In the genomic region with DNA sequence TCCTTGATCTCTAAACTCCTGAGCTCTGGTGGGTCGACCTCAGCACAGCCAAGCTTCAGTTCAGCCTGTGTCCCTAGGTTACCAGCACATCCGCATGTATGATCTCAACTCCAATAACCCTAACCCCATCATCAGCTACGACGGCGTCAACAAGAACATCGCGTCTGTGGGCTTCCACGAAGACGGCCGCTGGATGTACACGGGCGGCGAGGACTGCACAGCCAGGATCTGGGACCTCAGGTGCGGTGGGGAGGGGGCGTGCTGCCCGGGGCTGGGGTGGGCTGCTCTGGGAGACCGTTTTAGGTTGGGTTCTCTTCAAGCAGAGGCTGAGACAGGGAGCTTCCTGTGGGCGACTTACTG, we compare ENCODE assay signal across 9 cellular contexts. TPM values are rescaled to one million over a fixed set of nuclear protein-coding genes. Genes with fewer than 3 reads are reported as not detected.
A peak's percentile ranks its signal among the peaks of the same experiment; 100 is the strongest.
DNase-seq lines count a peak whose midpoint lies in the region; ATAC-seq and TF ChIP-seq lines count a peak whose summit lies in the region.
"Had no signal": no experiment of that assay in that cellular context is flagged by ENCODE, and none has a peak within 500 bp of the region (broad histone marks: within the 10 kb centered on the region; RNA-seq: fewer than 3 reads in every experiment).

No MANE protein-coding gene starts in this region.

- ATAC-seq in GM21526 (IDR thresholded peaks at IDR 0.05; ENCODE audit: low FRiP score, unreplicated experiment) (no peak), GM21576 (IDR thresholded peaks at IDR 0.05; ENCODE audit: unreplicated experiment) (no peak)

- intact Hi-C loops in CD4-positive, alpha-beta memory T cell (cut with micrococcal nuclease): loop anchor here (5.0 kb wide), 1 partner anchor 234 kb away; a partner anchor contains a TSS

- no peak overlapping the region for H3K18ac ChIP-seq in neuronal stem cell (ENCODE audit: low read length)

- no peak overlapping the region for H3K4ac ChIP-seq in neuronal stem cell (ENCODE audit: low read length)

- H3K36me3 ChIP-seq in CD4-positive, alpha-beta memory T cell (ENCODE audit: insufficient read depth, low read length): peaks cover 11% of the 10 kb centered on the region
- no peaks in the 10 kb centered on the region; the same call in 1 of the 2 replicates for H3K36me3 ChIP-seq in MM.1S (replicated peaks; ENCODE audit: insufficient read depth, low read length)
- H3K36me3 ChIP-seq in effector memory CD4-positive, alpha-beta T cell (ENCODE audit: control insufficient read depth, insufficient read depth, low read length): peaks cover 21% of the 10 kb centered on the region
- peaks cover 30 to 43% of the 10 kb centered on the region in 2 donors for H3K36me3 ChIP-seq in neuronal stem cell (replicated peaks in 1 of 2; ENCODE audit: control insufficient read depth in 2 of 2, insufficient read depth in 2 of 2, low read length in 2 of 2)

- POLR2A ChIA-PET in CD4-positive, alpha-beta memory T cell (lab: Charles Lee; ENCODE audit: partially characterized antibody): interaction anchor here (0.6 to 5.3 kb wide), 15 partner anchors 9 to 476 kb away, joined by 3 to 48 read pairs (median 4); a partner anchor contains a TSS

- H3K4me3 ChIP-seq in CD4-positive, alpha-beta memory T cell (ENCODE audit: low read length in 2 of 2): peak overlapping the region in 1 of 2 donors; percentile 89
- H3K4me3 ChIP-seq in MM.1S (ENCODE audit: low read length) (peak overlapping the region; percentile 98), neuronal stem cell (ENCODE audit: low read length in 2 of 2) (peak overlapping the region in 1 of 2 donors; percentile 90)
- peak overlapping the region; percentile 96 for H3K4me3 ChIP-seq in effector memory CD4-positive, alpha-beta T cell (ENCODE audit: insufficient read depth, low read depth, low read length, poor library complexity, severe bottlenecking)

- no peaks in the 10 kb centered on the region for H3K9me3 Mint-ChIP-seq in CD4-positive, alpha-beta memory T cell

- H2BK120ac ChIP-seq in neuronal stem cell (ENCODE audit: low read depth, low read length): no peak overlapping the region

- peaks cover 12 to 29% (median 18%) of the 10 kb centered on the region in 4 donors for H3K4me1 Mint-ChIP-seq in CD4-positive, alpha-beta memory T cell

- no peak for TF ChIP-seq CTCF in MM.1S (IDR thresholded peaks at IDR 0.05; ENCODE audit: low read length)

- peak overlapping the region; percentile 90 for H3K27ac ChIP-seq in CD4-positive, alpha-beta memory T cell (ENCODE audit: low read depth, low read length)
- H3K27ac ChIP-seq in MM.1S (ENCODE audit: low read length) (peak overlapping the region; percentile 74; the same call in 1 of the 2 replicates), neuronal stem cell (replicated peaks; ENCODE audit: low read length) (peak overlapping the region; percentile 2)
- H3K27ac ChIP-seq in effector memory CD4-positive, alpha-beta T cell (ENCODE audit: insufficient read depth, low read length, poor library complexity, severe bottlenecking): peak overlapping the region; percentile 97

- H2BK5ac ChIP-seq in neuronal stem cell (ENCODE audit: low read length): peak overlapping the region; percentile 98

- CTCF ChIA-PET in CD4-positive, alpha-beta memory T cell (lab: Charles Lee; ENCODE audit: partially characterized antibody): interaction anchor here (0.9 to 1.4 kb wide), 3 partner anchors 9 to 66 kb away, joined by 3 to 4 read pairs (median 3); a partner anchor contains a TSS

- 0 out of 2 replicates have a peak, but pooled peaks cover 3% of the 10 kb centered on the region for H3F3A ChIP-seq in MM.1S (ENCODE audit: insufficient read depth, low read length)

- H4K91ac ChIP-seq in neuronal stem cell (ENCODE audit: low read depth, low read length, poor library complexity): peak overlapping the region; percentile 64

- H3K36me3 Mint-ChIP-seq in CD4-positive, alpha-beta memory T cell: peaks cover 6 to 19% of the 10 kb centered on the region in 2 donors

- no peaks in the 10 kb centered on the region for H3K27me3 ChIP-seq in CD4-positive, alpha-beta memory T cell (ENCODE audit: insufficient read depth, low read length)
- H3K27me3 ChIP-seq in MM.1S (replicated peaks; ENCODE audit: insufficient read depth, low read length): peaks cover 10% of the 10 kb centered on the region
- H3K27me3 ChIP-seq in effector memory CD4-positive, alpha-beta T cell (replicated peaks; ENCODE audit: control insufficient read depth, insufficient read depth, low read length, poor library complexity, severe bottlenecking): no peaks in the 10 kb centered on the region
- H3K27me3 ChIP-seq in neuronal stem cell (ENCODE audit: control insufficient read depth in 3 of 3, insufficient read depth in 3 of 3, low read depth in 1 of 3, low read length in 3 of 3): no peaks in the 10 kb centered on the region

- no peaks in the 10 kb centered on the region for H3K9me2 ChIP-seq in MM.1S (replicated peaks; ENCODE audit: insufficient read depth, low read length)

- H3K4me2 ChIP-seq in MM.1S (ENCODE audit: low read depth, low read length) (peak overlapping the region; percentile 100), neuronal stem cell (ENCODE audit: insufficient read depth, low read length, poor library complexity, severe bottlenecking) (peak overlapping the region; percentile 85)

- H2AFZ ChIP-seq in MM.1S (ENCODE audit: low read length): no peak overlapping the region; the same call in 1 of the 2 replicates
- H2AFZ ChIP-seq in neuronal stem cell (ENCODE audit: low read length): no peak overlapping the region

- no peak overlapping the region for H3K14ac ChIP-seq in neuronal stem cell (ENCODE audit: low read length)

- no peak overlapping the region for H2BK12ac ChIP-seq in neuronal stem cell (ENCODE audit: low read length)

- H3K27me3 Mint-ChIP-seq in CD4-positive, alpha-beta memory T cell: no peaks in the 10 kb centered on the region

- no peaks in the 10 kb centered on the region for H3K9me3 ChIP-seq in CD4-positive, alpha-beta memory T cell (ENCODE audit: control insufficient read depth in 1 of 2, low read length in 2 of 2)
- no peaks in the 10 kb centered on the region for H3K9me3 ChIP-seq in MM.1S (replicated peaks; ENCODE audit: insufficient read depth, low read length)
- H3K9me3 ChIP-seq in effector memory CD4-positive, alpha-beta T cell (ENCODE audit: control insufficient read depth, low read length): no peaks in the 10 kb centered on the region
- no peaks in the 10 kb centered on the region for H3K9me3 ChIP-seq in neuronal stem cell (replicated peaks in 1 of 2; ENCODE audit: control insufficient read depth in 2 of 2, insufficient read depth in 1 of 2, low read depth in 1 of 2, low read length in 2 of 2)

- H2AK5ac ChIP-seq in neuronal stem cell (ENCODE audit: low read depth, low read length): peak overlapping the region; percentile 100

- H4K8ac ChIP-seq in neuronal stem cell (ENCODE audit: low read depth, low read length): peak overlapping the region; percentile 93

- H3K4me1 ChIP-seq in CD4-positive, alpha-beta memory T cell (ENCODE audit: insufficient read depth, low read length): peaks cover 26% of the 10 kb centered on the region
- H3K4me1 ChIP-seq in MM.1S (ENCODE audit: low read length) (peaks cover 6% of the 10 kb centered on the region), neuronal stem cell (ENCODE audit: control insufficient read depth in 2 of 2, insufficient read depth in 1 of 2, low read depth in 1 of 2, low read length in 2 of 2) (peaks cover 6 to 9% of the 10 kb centered on the region in 2 donors)
- H3K4me1 ChIP-seq in effector memory CD4-positive, alpha-beta T cell (ENCODE audit: control insufficient read depth, insufficient read depth, low read length, poor library complexity, severe bottlenecking): peaks cover 20% of the 10 kb centered on the region

- no peaks in the 10 kb centered on the region for H4K20me1 ChIP-seq in MM.1S (ENCODE audit: insufficient read depth, low read length)

- DNase-seq in CD4-positive, alpha-beta memory T cell: peak in 1 of 5 donors; percentile 42
- DNase-seq in MM.1S (no peak), neuronal stem cell (ENCODE audit: low spot score) (no peak), hypothalamus (lab: John Stamatoyannopoulos, UW) (no peak), DMS153 (lab: John Stamatoyannopoulos, UW) (no peak)
- no peak for DNase-seq in effector memory CD4-positive, alpha-beta T cell
- DNase-seq: SHP77 treated with DMSO at 0.1 percent for 48 hours had no signal

- H3K79me1 ChIP-seq in neuronal stem cell (ENCODE audit: low read depth, low read length): peaks cover 18% of the 10 kb centered on the region

- peak overlapping the region; percentile 90 for H2BK15ac ChIP-seq in neuronal stem cell (ENCODE audit: low read length)

- WGBS in neuronal stem cell (ENCODE audit: extremely low coverage in 2 of 2, insufficient read length in 2 of 2, insufficient replicate concordance in 1 of 2), 2 donors: no CpG with 5 or more reads among the region's 18 CpGs

- H3K4me3 Mint-ChIP-seq in CD4-positive, alpha-beta memory T cell: peak overlapping the region; percentile 42 to 87 (median 74)

- peak overlapping the region in 6 of 7 donors; percentile 24 to 89 (median 76) for H3K27ac Mint-ChIP-seq in CD4-positive, alpha-beta memory T cell

- H3K23ac ChIP-seq in neuronal stem cell (ENCODE audit: low read depth, low read length, poor library complexity): peak overlapping the region; percentile 98

- peaks cover 27% of the 10 kb centered on the region for H3K79me2 ChIP-seq in MM.1S (ENCODE audit: low read length)

- H3K9ac ChIP-seq in MM.1S (ENCODE audit: low read length): peak overlapping the region; percentile 96
- H3K9ac ChIP-seq in neuronal stem cell (ENCODE audit: low read depth, low read length, poor library complexity): peak overlapping the region; percentile 95

RNA-seq across cellular contexts. Expression of a gene that starts 1.1 kb away (rescaled TPM):
- total RNA-seq in CD4-positive, alpha-beta memory T cell: 10 to 100 TPM; 28.1 to 31.1 TPM
- polyA plus RNA-seq in CD4-positive, alpha-beta memory T cell: 10 to 100 TPM; 27.4 to 34.7 TPM
- polyA plus RNA-seq in neuronal stem cell (2013, experiment 1 of 2): 74.1 TPM
- polyA plus RNA-seq in neuronal stem cell (2013, experiment 2 of 2): 70.9 TPM

RNA-seq across cellular contexts. Expression of a gene that starts 4.3 kb away (rescaled TPM):
- 10 to 100 TPM; 32.4 to 33.4 TPM for total RNA-seq in CD4-positive, alpha-beta memory T cell
- under 1 TPM in 1 of 2 donors, not detected in 1; 0.39 TPM for polyA plus RNA-seq in CD4-positive, alpha-beta memory T cell
- 9.0 TPM for polyA plus RNA-seq in neuronal stem cell (2013, experiment 1 of 2)
- polyA plus RNA-seq in neuronal stem cell (2013, experiment 2 of 2): 9.1 TPM

RNA-seq across cellular contexts. Expression of a gene that starts 8.2 kb away (rescaled TPM):
- total RNA-seq in CD4-positive, alpha-beta memory T cell: 10 to 100 TPM; 26.5 to 27.3 TPM
- 10 to 100 TPM in 1 of 2 donors, 1 to 10 TPM in 1; 7.8 to 12.8 TPM for polyA plus RNA-seq in CD4-positive, alpha-beta memory T cell
- 32.8 TPM for polyA plus RNA-seq in neuronal stem cell (2013, experiment 1 of 2)
- 31.7 TPM for polyA plus RNA-seq in neuronal stem cell (2013, experiment 2 of 2)

RNA-seq across cellular contexts. Expression of a gene that starts 10.0 kb away (rescaled TPM):
- not detected for total RNA-seq in CD4-positive, alpha-beta memory T cell
- polyA plus RNA-seq in CD4-positive, alpha-beta memory T cell: not detected
- polyA plus RNA-seq in neuronal stem cell (2013, experiment 1 of 2): 4.7 TPM
- 4.7 TPM for polyA plus RNA-seq in neuronal stem cell (2013, experiment 2 of 2)

RNA-seq across cellular contexts. Expression of a gene that starts 17.0 kb away (rescaled TPM):
- 10 to 100 TPM; 46.5 to 49.7 TPM for total RNA-seq in CD4-positive, alpha-beta memory T cell
- 10 to 100 TPM in 1 of 2 donors, 1 to 10 TPM in 1; 6.7 to 20.9 TPM for polyA plus RNA-seq in CD4-positive, alpha-beta memory T cell
- 10.6 TPM for polyA plus RNA-seq in neuronal stem cell (2013, experiment 1 of 2)
- 9.7 TPM for polyA plus RNA-seq in neuronal stem cell (2013, experiment 2 of 2)

Comparison
In these comparisons a context has a peak if more than half of its experiments do, and no peak if none do; other contexts are left out.
1. H3K27ac ChIP-seq: peak in every context shown above with its lines; median percentile 97 in effector memory CD4-positive, alpha-beta T cell; 90 in CD4-positive, alpha-beta memory T cell; 74 in MM.1S; 2 in neuronal stem cell.